ENCODE assay signal across 1 cellular context in genomic region chr4:1520145-1520661, GRCh38.
A peak's percentile ranks its signal among the peaks of the same experiment; 100 is the strongest.
TF ChIP-seq lines count a peak whose summit lies in the region.

No MANE protein-coding gene starts in this region.

TF ChIP-seq in K562, 482 proteins besides CTCF, POLR2A, EP300 and RAD21 (continues in another document):
- TF ChIP-seq TCF7L2 (IDR thresholded peaks at IDR 0.05; ENCODE audit: low read depth, low read length) (no peak), ZBTB7A (IDR thresholded peaks at IDR 0.05; ENCODE audit: borderline replicate concordance, control insufficient read depth, low read depth, low read length) (no peak; the same call in 1 of the 2 replicates), SMC3 (conservative IDR thresholded peaks at IDR 0.05; ENCODE audit: insufficient read depth, low read depth, low read length) (no peak), CBX2 (IDR thresholded peaks at IDR 0.05; ENCODE audit: insufficient read depth, low read length, poor library complexity, severe bottlenecking) (no peak), ELF2 (CRISPR knock-in tag; IDR thresholded peaks at IDR 0.05) (no peak), ARID2 (IDR thresholded peaks at IDR 0.05) (no peak), ZNF75A (CRISPR knock-in tag; IDR thresholded peaks at IDR 0.05) (no peak), AFF4 (CRISPR knock-in tag; IDR thresholded peaks at IDR 0.05) (no peak), TFAP4 (CRISPR knock-in tag; IDR thresholded peaks at IDR 0.05; ENCODE audit: borderline replicate concordance) (peak; percentile 48; the same call in 1 of the 2 replicates), PHB2 (IDR thresholded peaks at IDR 0.05; ENCODE audit: low read depth) (no peak), ZBTB11 (CRISPR knock-in tag; IDR thresholded peaks at IDR 0.05) (peak in 1 of 3 experiments; percentile 30; a peak in 1 of 6 replicates), ZC3H4 (CRISPR knock-in tag; IDR thresholded peaks at IDR 0.05; ENCODE audit: borderline replicate concordance) (no peak), ATF3 (IDR thresholded peaks at IDR 0.05) (no peak), ATF3 (CRISPR knock-in tag; conservative IDR thresholded peaks at IDR 0.05) (no peak), ZNF232 (CRISPR knock-in tag; IDR thresholded peaks at IDR 0.05) (no peak), GATAD2A (IDR thresholded peaks at IDR 0.05) (no peak), TSHZ1 (CRISPR knock-in tag; IDR thresholded peaks at IDR 0.05) (no peak), ZNF76 (CRISPR knock-in tag; IDR thresholded peaks at IDR 0.05; ENCODE audit: borderline replicate concordance) (no peak), ZBTB34 (CRISPR knock-in tag; IDR thresholded peaks at IDR 0.05) (no peak), GABPB1 (CRISPR knock-in tag; IDR thresholded peaks at IDR 0.05) (no peak), RBM34 (IDR thresholded peaks at IDR 0.05; ENCODE audit: borderline replicate concordance, insufficient read depth, low read length) (no peak), PHF20 (IDR thresholded peaks at IDR 0.05; ENCODE audit: partially characterized antibody) (no peak), ARNT (IDR thresholded peaks at IDR 0.05) (no peak), CEBPZ (IDR thresholded peaks at IDR 0.05; ENCODE audit: borderline replicate concordance, low read depth, low read length) (no peak), KDM5B (IDR thresholded peaks at IDR 0.05; ENCODE audit: insufficient replicate concordance, low read depth, low read length) (peak; percentile 43), POLR2G (IDR thresholded peaks at IDR 0.05; ENCODE audit: low read depth, low read length) (peak; percentile 52), CHCHD3 (CRISPR knock-in tag; IDR thresholded peaks at IDR 0.05) (no peak), NCOA6 (IDR thresholded peaks at IDR 0.05) (no peak), ZNF57 (CRISPR knock-in tag; IDR thresholded peaks at IDR 0.05) (no peak), RHOXF2B (CRISPR knock-in tag; conservative IDR thresholded peaks at IDR 0.05) (no peak), NR0B1 (IDR thresholded peaks at IDR 0.05; ENCODE audit: partially characterized antibody) (no peak), THRA (IDR thresholded peaks at IDR 0.05) (no peak), NUFIP1 (IDR thresholded peaks at IDR 0.05; ENCODE audit: partially characterized antibody) (no peak), ZBTB9 (CRISPR knock-in tag; IDR thresholded peaks at IDR 0.05) (peak; percentile 78; the same call in 1 of the 2 replicates), CGGBP1 (CRISPR knock-in tag; IDR thresholded peaks at IDR 0.05) (no peak)
